ENCODE assay signal across 6 cellular contexts in the genomic region with DNA sequence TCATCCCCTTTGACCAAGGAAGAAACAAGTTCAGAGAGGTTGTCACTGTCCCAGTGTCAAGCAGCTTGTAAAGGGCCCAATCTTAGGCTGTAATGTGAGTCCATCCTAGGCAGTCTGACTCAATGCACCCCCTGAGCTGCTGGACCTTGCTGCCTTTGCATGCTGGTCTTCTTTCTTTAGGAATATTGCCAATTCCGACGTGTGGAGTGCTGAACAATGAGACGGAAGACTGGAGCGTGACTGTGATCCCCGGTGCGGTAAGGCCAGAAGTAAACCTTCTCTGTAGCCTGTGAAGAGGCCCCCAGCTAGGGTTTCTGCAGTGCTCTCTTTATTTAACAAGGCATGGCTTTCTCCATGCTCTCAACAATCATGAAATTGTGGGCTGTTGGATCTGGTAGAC. TPM values are rescaled to one million over a fixed set of nuclear protein-coding genes. Genes with fewer than 3 reads are reported as not detected.
DNase-seq lines count a peak whose midpoint lies in the region; ATAC-seq and TF ChIP-seq lines count a peak whose summit lies in the region.

No MANE protein-coding gene starts in this region.

- H3K9me3 ChIP-seq in AG04450 (ENCODE audit: control insufficient read depth, insufficient read depth, low read length), result peaks cover 3% of the 10 kb centered on the region; the same call in 1 of the 2 replicates

- DNase-seq in AG04450 (ENCODE audit: low read depth, low spot score), result peak; percentile 1
- peak; percentile 35 for DNase-seq in RKO (ENCODE audit: low spot score)
- no peak for DNase-seq in immature natural killer cell
- DNase-seq in activated gamma-delta T cell (lab: John Stamatoyannopoulos, UW), result no peak
- no peak for DNase-seq in effector CD4-positive, alpha-beta T cell

- H3K27ac ChIP-seq in AG04450 (ENCODE audit: low read depth, low read length), result no peak overlapping the region

- no peaks in the 10 kb centered on the region for H3K9me3 Mint-ChIP-seq in immature natural killer cell

- no peaks in the 10 kb centered on the region for H3K27me3 ChIP-seq in AG04450 (ENCODE audit: control insufficient read depth, insufficient read depth, low read length)

- no peak for ATAC-seq in HG02798 (IDR thresholded peaks at IDR 0.05; ENCODE audit: poor library complexity, unreplicated experiment)

- H3K4me1 Mint-ChIP-seq in immature natural killer cell, result peaks cover 12 to 17% of the 10 kb centered on the region in 2 donors

- H3K36me3 Mint-ChIP-seq in immature natural killer cell, result peaks cover 0 to 10% (median 4%) of the 10 kb centered on the region in 3 donors

- CTCF ChIA-PET in AG04450 (lab: Charles Lee), result no interaction called here

- peak overlapping the region; percentile 86 for H3K4me3 ChIP-seq in AG04450 (ENCODE audit: low read depth, low read length)

- POLR2A ChIA-PET in AG04450 (lab: Yijun Ruan, JAX), result interaction anchor here (0.6 kb wide), 1 partner anchor 38 kb away, joined by 10 read pairs; no protein-coding TSS in a partner anchor

- H3K27ac Mint-ChIP-seq in immature natural killer cell, result no peak overlapping the region

- no peak for TF ChIP-seq CTCF in AG04450 (IDR thresholded peaks at IDR 0.05; ENCODE audit: low read depth, low read length)

- H3K4me3 Mint-ChIP-seq in immature natural killer cell, result peak overlapping the region; percentile 82 to 90 (median 86)

- peaks cover 0 to 6% (median 0%) of the 10 kb centered on the region in 3 donors for H3K27me3 Mint-ChIP-seq in immature natural killer cell (ENCODE audit: low read depth in 3 of 3)

RNA-seq across cellular contexts. Expression of a gene that starts 1.0 kb away (rescaled TPM):
- polyA plus RNA-seq in AG04450 (2011; rRNA removed) (8.6 and 9.1 TPM in 2 replicates), immature natural killer cell (1 to 10 TPM in 1 of 3 donors, under 1 TPM in 1, not detected in 1; 0.72 to 1.0 TPM)
- polyA minus RNA-seq in AG04450 (2011; rRNA and poly(A)+ RNA removed), result 13.3 and 13.8 TPM in 2 replicates

RNA-seq across cellular contexts. Expression of a gene that starts 38.2 kb away (rescaled TPM):
- polyA plus RNA-seq in AG04450 (2011; rRNA removed) (35.8 and 55.1 TPM in 2 replicates), immature natural killer cell (10 to 100 TPM; 27.8 to 33.7 (median 30.7) TPM)
- polyA minus RNA-seq in AG04450 (2011; rRNA and poly(A)+ RNA removed), result 22.3 and 32.7 TPM in 2 replicates

RNA-seq across cellular contexts. Expression of a gene that starts 38.4 kb away (rescaled TPM):
- polyA plus RNA-seq in AG04450 (2011; rRNA removed) (36.6 and 37.8 TPM in 2 replicates), immature natural killer cell (10 to 100 TPM; 71.4 to 98.1 (median 75.2) TPM)
- polyA minus RNA-seq in AG04450 (2011; rRNA and poly(A)+ RNA removed), result 15.6 and 15.9 TPM in 2 replicates

RNA-seq across cellular contexts. Expression of a gene that starts 40.3 kb away (rescaled TPM):
- polyA plus RNA-seq in AG04450 (2011; rRNA removed) (28.9 and 30.0 TPM in 2 replicates), immature natural killer cell (10 to 100 TPM; 19.3 to 27.7 (median 26.5) TPM)
- 39.3 and 39.9 TPM in 2 replicates for polyA minus RNA-seq in AG04450 (2011; rRNA and poly(A)+ RNA removed)

Comparison
In these comparisons a context has a peak if more than half of its experiments do, and no peak if none do; other contexts are left out.
1. DNase-seq: peak in AG04450 (single experiment) and RKO (single experiment); none in immature natural killer cell (0 of 3), activated gamma-delta T cell (single experiment) and effector CD4-positive, alpha-beta T cell (single experiment).